In genomic region chrX:10327651-10328050, GRCh38 we compare ENCODE assay signal across 16 cellular contexts.
DNase-seq lines count a peak whose midpoint lies in the region; ATAC-seq and TF ChIP-seq lines count a peak whose summit lies in the region.
"Had no signal": no experiment of that assay in that cellular context is flagged by ENCODE, and none has a peak within 500 bp of the region (broad histone marks: within the 10 kb centered on the region; RNA-seq: fewer than 3 reads in every experiment).

No MANE protein-coding gene starts in this region.

- TF ChIP-seq CTCF in brain microvascular endothelial cell (IDR thresholded peaks at IDR 0.05; ENCODE audit: low read depth, low read length, missing control alignments): no peak
- TF ChIP-seq CTCF in osteoblast (IDR thresholded peaks at IDR 0.05; ENCODE audit: extremely low read depth, low read depth, low read length): no peak

- H3K27me3 ChIP-seq in brain microvascular endothelial cell (replicated peaks) (no peaks in the 10 kb centered on the region), osteoblast (ENCODE audit: insufficient read depth, low read length) (no peaks in the 10 kb centered on the region)
- H3K27me3 ChIP-seq: neutrophil had no signal

- H3K79me2 ChIP-seq in osteoblast (ENCODE audit: insufficient read depth, low read length): no peaks in the 10 kb centered on the region

- no peak overlapping the region for H3K27ac ChIP-seq in brain microvascular endothelial cell
- H3K27ac ChIP-seq in osteoblast (ENCODE audit: low read depth, low read length): no peak overlapping the region
- H3K27ac ChIP-seq: neutrophil, PC-9 had no signal

- H3K4me2 ChIP-seq in osteoblast (ENCODE audit: insufficient read depth, low read length): peak overlapping the region; percentile 23
- H3K4me2 ChIP-seq: PC-9 had no signal

- no peak for ATAC-seq in HG03095 (IDR thresholded peaks at IDR 0.05; ENCODE audit: unreplicated experiment)
- ATAC-seq: activated naive CD4-positive, alpha-beta T cell treated with anti-CD3 and anti-CD28 coated beads, Interleukin-2, amount 50 U/mL, for 72 hours; activated T-cell treated with anti-CD3 and anti-CD28 coated beads, Interleukin-2, amount 50 U/mL, for 4 hours had no signal

- no peaks in the 10 kb centered on the region for H3K9me3 ChIP-seq in osteoblast (ENCODE audit: low read depth, low read length)
- H3K9me3 ChIP-seq: neutrophil had no signal

- H3K4me1 ChIP-seq in osteoblast (ENCODE audit: insufficient read depth, low read length): peaks cover 20% of the 10 kb centered on the region

- H3K4me3 ChIP-seq in brain microvascular endothelial cell (ENCODE audit: low read depth, low read length) (no peak overlapping the region), osteoblast (ENCODE audit: insufficient read depth, low read length) (no peak overlapping the region)
- H3K4me3 ChIP-seq: PC-9 had no signal

- peak overlapping the region; percentile 35 for H2AFZ ChIP-seq in osteoblast (ENCODE audit: low read length)
- H2AFZ ChIP-seq: PC-9 had no signal

- DNase-seq in ELF-1 (ENCODE audit: low read depth, low spot score) (peak; percentile 36), LHCN-M2 (ENCODE audit: low read depth) (peak; percentile 54), brain microvascular endothelial cell (peak; percentile 6), osteoblast (ENCODE audit: insufficient read length, low spot score, missing footprints) (peak; percentile 71), DMS114 treated with DMSO at 0.1 percent for 48 hours (lab: John Stamatoyannopoulos, UW; ENCODE audit: unreplicated experiment) (no peak), C1 segment of cervical spinal cord (lab: John Stamatoyannopoulos, UW) (no peak)
- DNase-seq: activated CD4-positive, alpha-beta T cell treated with anti-CD3 and anti-CD28 coated beads, Interleukin-2, amount 50 U/mL, for 48 hours; activated T-cell treated with anti-CD3 and anti-CD28 coated beads, Interleukin-2, amount 50 U/mL, for 4 hours; EL; Kasumi-1; NCI-H1694 treated with DMSO at 0.1 percent for 48 hours; NCI-H510A treated with DMSO at 0.1 percent for 48 hours; PC-9 had no signal

- in situ Hi-C loops in brain microvascular endothelial cell (cut with HindIII; ENCODE audit: low pct_ligation_motif_present, low sequenced_read_pairs): no loop called here

- H4K20me1 ChIP-seq in osteoblast (ENCODE audit: insufficient read depth, low read length): no peaks in the 10 kb centered on the region

- H3K36me3 ChIP-seq in brain microvascular endothelial cell (replicated peaks) (no peaks in the 10 kb centered on the region), osteoblast (ENCODE audit: insufficient read depth, low read length) (no peaks in the 10 kb centered on the region)
- H3K36me3 ChIP-seq: neutrophil had no signal

Comparison
In these comparisons a context has a peak if more than half of its experiments do, and no peak if none do; other contexts are left out.
1. DNase-seq: peak in ELF-1 (single experiment), LHCN-M2 (single experiment), brain microvascular endothelial cell (single experiment) and osteoblast (single experiment); none in DMS114 treated with DMSO at 0.1 percent for 48 hours (single experiment) and C1 segment of cervical spinal cord (0 of 14).